Comparison of ENCODE assay signal across 31 cellular contexts in genomic region chr2:98541489-98541888, GRCh38.
A peak's percentile ranks its signal among the peaks of the same experiment; 100 is the strongest.
DNase-seq lines count a peak whose midpoint lies in the region; ATAC-seq lines count a peak whose summit lies in the region.
"Had no signal": no experiment of that assay in that cellular context is flagged by ENCODE, and none has a peak within 500 bp of the region (broad histone marks: within the 10 kb centered on the region; RNA-seq: fewer than 3 reads in every experiment).

No MANE protein-coding gene starts in this region.

- H3K4me2 ChIP-seq in trophoblast cell (ENCODE audit: low read length): peak overlapping the region; percentile 18
- H3K4me2 ChIP-seq: A549 had no signal

- peak overlapping the region; percentile 47 for H3K27ac Mint-ChIP-seq in activated naive CD4-positive, alpha-beta T cell treated with anti-CD3 and anti-CD28 coated beads for 36 hours
- H3K27ac Mint-ChIP-seq in activated T-helper 1 cell treated with anti-CD3 and anti-CD28 coated beads, Interleukin-12 subunit alpha, Interleukin-12 subunit beta, Interleukin-2, Interleukin-4 antibody, amounts not matched to agents 30 ng/mL and 10 ng/mL and 1 ng/mL, durations not matched to agents 14 hours and 24 hours and 36 hours: peak overlapping the region; percentile 76
- H3K27ac Mint-ChIP-seq: CD8-positive, alpha-beta T cell; WTC11 had no signal

- H2BK120ac ChIP-seq in trophoblast cell (ENCODE audit: insufficient read depth, low read length, poor library complexity): no peak overlapping the region

- peaks cover 14% of the 10 kb centered on the region for H3K4me1 Mint-ChIP-seq in activated naive CD4-positive, alpha-beta T cell treated with anti-CD3 and anti-CD28 coated beads for 36 hours (ENCODE audit: low read depth)
- peaks cover 23% of the 10 kb centered on the region for H3K4me1 Mint-ChIP-seq in activated T-helper 1 cell treated with anti-CD3 and anti-CD28 coated beads, Interleukin-12 subunit alpha, Interleukin-12 subunit beta, Interleukin-2, Interleukin-4 antibody, amounts not matched to agents 30 ng/mL and 10 ng/mL and 1 ng/mL, durations not matched to agents 14 hours and 24 hours and 36 hours (ENCODE audit: low read depth)
- H3K4me1 Mint-ChIP-seq: naive B cell, WTC11 had no signal

- no peaks in the 10 kb centered on the region for H3K27me3 Mint-ChIP-seq in activated naive CD4-positive, alpha-beta T cell treated with anti-CD3 and anti-CD28 coated beads for 36 hours (ENCODE audit: low read depth)
- no peaks in the 10 kb centered on the region for H3K27me3 Mint-ChIP-seq in activated T-helper 1 cell treated with anti-CD3 and anti-CD28 coated beads, Interleukin-12 subunit alpha, Interleukin-12 subunit beta, Interleukin-2, Interleukin-4 antibody, amounts not matched to agents 30 ng/mL and 10 ng/mL and 1 ng/mL, durations not matched to agents 14 hours and 24 hours and 36 hours (ENCODE audit: insufficient read depth)
- H3K27me3 Mint-ChIP-seq: naive B cell had no signal

- intact Hi-C loops in activated naive CD4-positive, alpha-beta T cell treated with anti-CD3 and anti-CD28 coated beads for 36 hours (cut with micrococcal nuclease): no loop called here
- intact Hi-C loops in activated T-helper 1 cell treated with anti-CD3 and anti-CD28 coated beads, Interleukin-12 subunit alpha, Interleukin-12 subunit beta, Interleukin-2, Interleukin-4 antibody, amounts not matched to agents 30 ng/mL and 10 ng/mL and 1 ng/mL, durations not matched to agents 14 hours and 24 hours and 36 hours (cut with micrococcal nuclease): loop anchor here (10.0 kb wide), 1 partner anchor 127 kb away; no protein-coding TSS in a partner anchor
- intact Hi-C loops in posterior vena cava (cut with DNase I): no loop called here

- no peak overlapping the region for H4K8ac ChIP-seq in trophoblast cell (ENCODE audit: low read depth, low read length)

- H3K27ac ChIP-seq in trophoblast cell (ENCODE audit: low read depth, low read length): no peak overlapping the region
- H3K27ac ChIP-seq: A549, gastroesophageal sphincter, right atrium auricular region, SK-N-MC, thyroid gland, vagina had no signal

- no peaks in the 10 kb centered on the region for H3K9me3 Mint-ChIP-seq in activated naive CD4-positive, alpha-beta T cell treated with anti-CD3 and anti-CD28 coated beads for 36 hours
- H3K9me3 Mint-ChIP-seq in activated T-helper 1 cell treated with anti-CD3 and anti-CD28 coated beads, Interleukin-12 subunit alpha, Interleukin-12 subunit beta, Interleukin-2, Interleukin-4 antibody, amounts not matched to agents 30 ng/mL and 10 ng/mL and 1 ng/mL, durations not matched to agents 14 hours and 24 hours and 36 hours: no peaks in the 10 kb centered on the region
- H3K9me3 Mint-ChIP-seq: CD8-positive, alpha-beta T cell; naive B cell had no signal

- H3K79me2 ChIP-seq in trophoblast cell (ENCODE audit: control insufficient read depth, insufficient read depth, low read length, poor library complexity): no peaks in the 10 kb centered on the region

- peak; percentile 33 for ATAC-seq in HG02870 (IDR thresholded peaks at IDR 0.05; ENCODE audit: unreplicated experiment)
- ATAC-seq: A549; CD8-positive, alpha-beta T cell; gastroesophageal sphincter; WTC11 had no signal

- H3K14ac ChIP-seq in trophoblast cell (ENCODE audit: low read length): no peak overlapping the region

- no peak overlapping the region for H4K91ac ChIP-seq in trophoblast cell (ENCODE audit: low read depth, low read length)

- H3K36me3 Mint-ChIP-seq in activated naive CD4-positive, alpha-beta T cell treated with anti-CD3 and anti-CD28 coated beads for 36 hours (ENCODE audit: low read depth): peaks cover 25% of the 10 kb centered on the region
- peaks cover 54% of the 10 kb centered on the region for H3K36me3 Mint-ChIP-seq in activated T-helper 1 cell treated with anti-CD3 and anti-CD28 coated beads, Interleukin-12 subunit alpha, Interleukin-12 subunit beta, Interleukin-2, Interleukin-4 antibody, amounts not matched to agents 30 ng/mL and 10 ng/mL and 1 ng/mL, durations not matched to agents 14 hours and 24 hours and 36 hours (ENCODE audit: low read depth)

- H3K4me3 ChIP-seq in trophoblast cell (ENCODE audit: low read depth, low read length): no peak overlapping the region
- H3K4me3 ChIP-seq: A549, gastroesophageal sphincter, right atrium auricular region, SK-N-MC, thyroid gland, vagina had no signal

- peaks cover 21 to 40% of the 10 kb centered on the region in 2 experiments for H3K36me3 ChIP-seq in trophoblast cell (ENCODE audit: control insufficient read depth in 1 of 2, insufficient read depth in 2 of 2, low read length in 2 of 2)

- no peaks in the 10 kb centered on the region for H3K27me3 ChIP-seq in trophoblast cell (ENCODE audit: insufficient read depth, low read length)
- H3K27me3 ChIP-seq: gastroesophageal sphincter, right atrium auricular region, thyroid gland, vagina had no signal

- H2AFZ ChIP-seq in trophoblast cell (ENCODE audit: insufficient read depth, low read length, poor library complexity): no peak overlapping the region

- H3K4me1 ChIP-seq in trophoblast cell (ENCODE audit: control insufficient read depth in 1 of 2, insufficient read depth in 2 of 2, low read length in 2 of 2): peaks cover 9 to 22% of the 10 kb centered on the region in 2 experiments
- H3K4me1 ChIP-seq: A549, gastroesophageal sphincter, right atrium auricular region, vagina had no signal

- H3K4ac ChIP-seq in trophoblast cell (ENCODE audit: low read depth, low read length): no peak overlapping the region

- H2AK5ac ChIP-seq in trophoblast cell (ENCODE audit: low read length): no peak overlapping the region

- no peak overlapping the region for H3K9ac ChIP-seq in trophoblast cell (ENCODE audit: low read length)

- no peak overlapping the region for H3K23ac ChIP-seq in trophoblast cell (ENCODE audit: low read length)

- no peaks in the 10 kb centered on the region for H3K79me1 ChIP-seq in trophoblast cell (ENCODE audit: low read length)

- no peak overlapping the region for H2BK12ac ChIP-seq in trophoblast cell (ENCODE audit: low read length)

- H4K12ac ChIP-seq in trophoblast cell (ENCODE audit: low read depth, low read length): no peak overlapping the region

- no peak for DNase-seq in activated naive CD4-positive, alpha-beta T cell treated with anti-CD3 and anti-CD28 coated beads for 36 hours
- DNase-seq in activated naive CD4-positive, alpha-beta T cell treated with anti-CD3 and anti-CD28 coated beads, Interleukin-2, amount 50 U/mL, for 16 hours: no peak
- no peak for DNase-seq in activated T-helper 1 cell treated with anti-CD3 and anti-CD28 coated beads, Interleukin-12 subunit alpha, Interleukin-12 subunit beta, Interleukin-2, Interleukin-4 antibody, amounts not matched to agents 30 ng/mL and 10 ng/mL and 1 ng/mL, durations not matched to agents 14 hours and 24 hours and 36 hours (ENCODE audit: low spot score)
- DNase-seq in trophoblast cell (no peak), HuH-7 (ENCODE audit: low spot score) (no peak), SHP77 treated with DMSO at 0.1 percent for 48 hours (lab: John Stamatoyannopoulos, UW) (no peak), posterior vena cava (ENCODE audit: low spot score) (no peak)
- DNase-seq: activated CD8-positive, alpha-beta memory T cell treated with anti-CD3 and anti-CD28 coated beads, Interleukin-2, amount 50 U/mL, for 48 hours; activated gamma-delta T cell; CD8-positive, alpha-beta T cell; DMS 273 treated with DMSO at 0.1 percent for 48 hours; EL; H7; kidney glomerular epithelial cell; midbrain; naive B cell; NCI-H1092; NCI-H187 treated with DMSO at 0.1 percent for 48 hours; NCI-H2171; OCI-M1; small intestine; stimulated activated CD4-positive, alpha-beta T cell treated with anti-CD3 and anti-CD28 coated beads, Interleukin-1b, Interleukin-23, amount 100 ng/mL, for 48 hours; T-helper 1 cell had no signal

- CTCF ChIA-PET in activated naive CD4-positive, alpha-beta T cell treated with anti-CD3 and anti-CD28 coated beads for 36 hours (lab: Charles Lee): interaction anchor here (1.5 kb wide), 1 partner anchor 9 kb away, joined by 3 read pairs; no protein-coding TSS in a partner anchor

- peaks cover 2% of the 10 kb centered on the region for H3K9me3 ChIP-seq in trophoblast cell (ENCODE audit: insufficient read depth, low read depth, low read length)
- H3K9me3 ChIP-seq: A549, gastroesophageal sphincter, right atrium auricular region, thyroid gland, vagina had no signal

- no peak overlapping the region for H2BK5ac ChIP-seq in trophoblast cell (ENCODE audit: low read depth, low read length, poor library complexity)

- H3K18ac ChIP-seq in trophoblast cell (ENCODE audit: low read length): no peak overlapping the region

- H3K4me3 Mint-ChIP-seq in activated naive CD4-positive, alpha-beta T cell treated with anti-CD3 and anti-CD28 coated beads for 36 hours: no peak overlapping the region
- no peak overlapping the region for H3K4me3 Mint-ChIP-seq in activated T-helper 1 cell treated with anti-CD3 and anti-CD28 coated beads, Interleukin-12 subunit alpha, Interleukin-12 subunit beta, Interleukin-2, Interleukin-4 antibody, amounts not matched to agents 30 ng/mL and 10 ng/mL and 1 ng/mL, durations not matched to agents 14 hours and 24 hours and 36 hours
- H3K4me3 Mint-ChIP-seq: CD8-positive, alpha-beta T cell; naive B cell; WTC11 had no signal
